Comparison of ENCODE assay signal across 2 cellular contexts in the genomic region with DNA sequence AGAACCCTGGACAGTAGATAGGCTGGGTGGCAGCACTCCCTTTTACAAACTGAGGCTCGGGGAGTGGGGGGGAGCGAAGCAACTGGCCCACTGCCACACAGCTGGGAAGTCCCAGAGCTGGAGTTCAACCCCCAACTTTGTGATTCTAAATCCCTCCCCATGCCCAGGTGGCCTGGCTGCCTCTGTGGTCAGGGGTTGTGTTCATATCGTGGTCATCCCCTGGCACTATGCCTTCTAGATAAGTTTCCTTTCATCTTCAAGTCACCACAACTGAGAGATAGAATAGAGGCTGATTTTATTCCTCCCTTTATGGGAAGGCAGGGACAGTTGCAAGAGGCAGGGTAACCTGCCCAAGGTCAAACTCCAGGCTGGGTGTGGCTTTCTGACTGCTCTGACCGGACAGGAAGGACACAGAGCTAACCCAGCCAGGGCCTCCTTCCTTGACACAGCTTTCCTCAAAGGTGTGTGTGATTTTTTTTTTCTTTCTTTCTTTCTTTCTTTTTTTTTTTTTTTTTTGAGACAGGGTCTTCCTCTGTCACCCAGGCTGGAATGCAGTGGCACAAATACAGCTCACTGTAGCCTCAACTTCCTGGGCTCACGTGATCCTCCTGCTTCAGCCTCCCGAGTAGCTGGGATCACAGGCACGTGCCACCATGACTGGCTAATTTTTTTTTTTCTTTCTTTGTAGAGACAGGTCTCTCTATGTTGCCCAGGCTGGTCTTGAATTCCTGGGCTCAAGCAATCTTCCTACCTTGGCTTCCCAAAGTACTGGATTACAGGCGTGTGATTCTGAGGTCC.
TF ChIP-seq lines count a peak whose summit lies in the region.

No MANE protein-coding gene starts in this region.

TF ChIP-seq in HCT116, 20 proteins besides CTCF, POLR2A, EP300 and RAD21:
- TF ChIP-seq TCF7L2 (IDR thresholded peaks at IDR 0.05; ENCODE audit: borderline replicate concordance, extremely low read depth, insufficient read depth, insufficient read length) (peak; percentile 61), POLR2AphosphoS5 (IDR thresholded peaks at IDR 0.05; ENCODE audit: low read depth, low read length) (no peak), SRF (IDR thresholded peaks at IDR 0.05; ENCODE audit: low read depth) (no peak), FOSL1 (IDR thresholded peaks at IDR 0.05; ENCODE audit: low read depth) (no peak)

TF ChIP-seq in endothelial cell of umbilical vein, 7 proteins besides CTCF, POLR2A, EP300 and RAD21 (continued from another document):
- TF ChIP-seq GATA2 (IDR thresholded peaks at IDR 0.05; ENCODE audit: insufficient read depth, insufficient read length, low read depth, low read length) (no peak), JUN (IDR thresholded peaks at IDR 0.05; ENCODE audit: borderline replicate concordance, insufficient read depth, insufficient read length, low read depth) (no peak), MAX (IDR thresholded peaks at IDR 0.05; ENCODE audit: insufficient read depth, insufficient read length) (no peak), EZH2 (IDR thresholded peaks at IDR 0.05; ENCODE audit: borderline replicate concordance, low read depth, low read length, severe bottlenecking) (no peak), POLR2AphosphoS5 (IDR thresholded peaks at IDR 0.05; ENCODE audit: insufficient read depth, low read depth, low read length) (no peak), FOS (IDR thresholded peaks at IDR 0.05; ENCODE audit: borderline replicate concordance, insufficient read depth, low read length) (no peak)
TF ChIP-seq in endothelial cell of umbilical vein: peak in this region for 0.
